8 cellular contexts compared by ENCODE assay signal in the genomic region with DNA sequence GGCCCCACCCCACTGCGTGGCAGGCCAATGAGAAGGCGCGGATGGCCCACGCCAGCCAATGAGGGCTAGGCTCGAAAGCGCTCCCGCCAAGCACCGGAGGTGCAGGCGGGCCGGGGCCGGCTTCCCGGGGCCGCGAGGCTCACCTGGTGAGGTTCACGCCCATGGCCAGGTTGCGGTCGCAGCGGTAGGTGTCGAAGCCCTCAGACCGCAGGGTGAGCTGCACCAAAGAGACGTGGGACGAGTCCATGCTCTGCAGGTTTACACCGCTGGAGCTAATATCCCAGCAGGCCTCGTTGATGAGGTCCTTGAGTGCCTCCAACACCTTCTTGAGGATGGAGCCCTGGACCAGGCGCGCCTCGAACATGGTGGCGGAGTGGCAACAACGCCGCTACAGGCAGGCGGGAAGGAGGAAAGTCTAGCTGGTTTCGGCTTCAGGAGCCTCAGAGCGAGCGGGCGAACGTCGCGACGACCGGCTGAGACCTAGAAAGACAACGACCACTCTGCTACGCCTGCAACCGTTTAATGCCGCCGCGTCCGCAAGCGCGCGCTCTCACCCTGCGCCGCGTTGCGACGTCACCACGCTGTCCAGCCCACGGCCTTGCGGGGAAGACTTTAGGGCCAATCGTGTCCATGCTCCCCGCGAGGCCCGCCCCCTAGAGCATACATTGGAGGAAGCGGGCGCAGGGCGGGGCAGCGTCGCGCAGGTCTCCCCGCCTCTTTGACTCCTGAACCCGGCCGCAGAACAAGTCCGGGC. TPM values are rescaled to one million over a fixed set of nuclear protein-coding genes. Genes with fewer than 3 reads are reported as not detected.
A peak's percentile ranks its signal among the peaks of the same experiment; 100 is the strongest.
DNase-seq lines count a peak whose midpoint lies in the region; ATAC-seq and TF ChIP-seq lines count a peak whose summit lies in the region.

Gene PCNA (minus strand): TSS at position 524 of the 754 bp plus-strand sequence. CDS start 160 bp downstream, at position 364.

- POLR2A ChIA-PET in CD8-positive, alpha-beta T cell (lab: Charles Lee), result interaction anchor here (0.6 to 2.5 kb wide), 10 partner anchors 8 to 315 kb away, joined by 3 to 9 read pairs (median 3); no protein-coding TSS in a partner anchor

- H3K9me3 ChIP-seq in CD8-positive, alpha-beta T cell (ENCODE audit: low read length), result no peaks in the 10 kb centered on the region
- H3K9me3 ChIP-seq in ectodermal cell (ENCODE audit: control insufficient read depth, low read length) (no peaks in the 10 kb centered on the region), lower lobe of right lung (no peaks in the 10 kb centered on the region)

- no peaks in the 10 kb centered on the region for H3K9me3 Mint-ChIP-seq in CD8-positive, alpha-beta T cell

- peak within 1 kb of the TSS; percentile 95 for H3K4me3 Mint-ChIP-seq in CD8-positive, alpha-beta T cell

- peaks cover 30% of the 10 kb centered on the region for H3K4me1 Mint-ChIP-seq in CD8-positive, alpha-beta T cell (ENCODE audit: low read depth)

- CTCF ChIA-PET in CD8-positive, alpha-beta T cell (lab: Charles Lee), result interaction anchor here (0.6 to 4.9 kb wide), 3 partner anchors 19 to 121 kb away, joined by 3 to 28 read pairs (median 12); no protein-coding TSS in a partner anchor

- WGBS in ectodermal cell, 2 experiments, result 0% methylated on average over 72 of the region's 72 CpGs

- H3K4me3 ChIP-seq in CD8-positive, alpha-beta T cell (ENCODE audit: low read depth, low read length), result peak within 1 kb of the TSS; percentile 95
- H3K4me3 ChIP-seq in ectodermal cell (ENCODE audit: insufficient read depth, low read depth, low read length) (peak within 1 kb of the TSS; percentile 78), lower lobe of right lung (peak within 1 kb of the TSS; percentile 84)

- H3K36me3 Mint-ChIP-seq in CD8-positive, alpha-beta T cell, result peaks cover 36% of the 10 kb centered on the region

- DNase-seq in CD8-positive, alpha-beta T cell, result peak; percentile 89 to 97 (median 93)
- DNase-seq in HS-27A (ENCODE audit: low read depth) (peak; percentile 88), NK-92 (lab: John Stamatoyannopoulos, UW; ENCODE audit: unreplicated experiment) (peak; percentile 63), lower lobe of right lung (peak; percentile 99)
- peak; percentile 87 to 90 for DNase-seq in activated CD8-positive, alpha-beta memory T cell treated with anti-CD3 and anti-CD28 coated beads for 1 hour (ENCODE audit: extremely low read depth in 1 of 2, low read depth in 1 of 2)
- peak; percentile 92 to 99 (median 96) for DNase-seq in stimulated activated CD4-positive, alpha-beta T cell treated with anti-CD3 and anti-CD28 coated beads, TNF-alpha, amount 100 ng/mL, for 24 hours (ENCODE audit: low read depth in 3 of 3)

- TF ChIP-seq CTCF in CD8-positive, alpha-beta T cell (IDR thresholded peaks at IDR 0.05), result no peak
- no peak for TF ChIP-seq CTCF in lower lobe of right lung (IDR thresholded peaks at IDR 0.05)

- intact Hi-C loops in CD8-positive, alpha-beta T cell (cut with DNase I, micrococcal nuclease), result loop anchor here in 1 of 2 experiments (1.0 to 10.0 kb wide), 2 partner anchors 8 to 835 kb away; partner anchors contain the start of genes CDS2, MCM8 and TRMT6
- intact Hi-C loops in lower lobe of right lung (cut with DNase I), result loop anchor here (10.0 kb wide), 1 partner anchor 75 kb away; no protein-coding TSS in a partner anchor

- peak within 1 kb of the TSS; percentile 86 for H3K27ac ChIP-seq in CD8-positive, alpha-beta T cell (ENCODE audit: low read depth, low read length)
- peak within 1 kb of the TSS; percentile 90 for H3K27ac ChIP-seq in ectodermal cell (ENCODE audit: insufficient read depth, low read depth, low read length, poor library complexity, severe bottlenecking)
- H3K27ac ChIP-seq in lower lobe of right lung, result peak within 1 kb of the TSS; percentile 86

- H3K4me1 ChIP-seq in CD8-positive, alpha-beta T cell (ENCODE audit: insufficient read depth, low read length), result peaks cover 20% of the 10 kb centered on the region
- H3K4me1 ChIP-seq in ectodermal cell (ENCODE audit: control insufficient read depth, insufficient read depth, low read length) (peaks cover 17% of the 10 kb centered on the region), lower lobe of right lung (peaks cover 19% of the 10 kb centered on the region)

- H3K27ac Mint-ChIP-seq in CD8-positive, alpha-beta T cell, result peak within 1 kb of the TSS; percentile 97

- H3K36me3 ChIP-seq in CD8-positive, alpha-beta T cell (ENCODE audit: insufficient read depth, low read length), result peaks cover 29% of the 10 kb centered on the region
- peaks cover 25% of the 10 kb centered on the region for H3K36me3 ChIP-seq in ectodermal cell (ENCODE audit: control insufficient read depth, insufficient read depth, low read length)
- peaks cover 34% of the 10 kb centered on the region for H3K36me3 ChIP-seq in lower lobe of right lung

- peak; percentile 94 for ATAC-seq in CD8-positive, alpha-beta T cell
- ATAC-seq in GM19467 (IDR thresholded peaks at IDR 0.05; ENCODE audit: unreplicated experiment) (peak; percentile 90), lower lobe of right lung (peak; percentile 99 to 100)

- no peaks in the 10 kb centered on the region for H3K27me3 Mint-ChIP-seq in CD8-positive, alpha-beta T cell (ENCODE audit: low read depth)

- no peaks in the 10 kb centered on the region for H3K27me3 ChIP-seq in CD8-positive, alpha-beta T cell (ENCODE audit: insufficient read depth, low read length)
- H3K27me3 ChIP-seq in ectodermal cell (ENCODE audit: control insufficient read depth, insufficient read depth, low read length, poor library complexity, severe bottlenecking) (no peaks in the 10 kb centered on the region), lower lobe of right lung (ENCODE audit: low read depth) (no peaks in the 10 kb centered on the region)

RNA-seq across cellular contexts. Expression of gene PCNA, which starts in this region (rescaled TPM):
- 10 to 100 TPM; 40.2 to 40.6 TPM for total RNA-seq in CD8-positive, alpha-beta T cell
- polyA plus RNA-seq in ectodermal cell (2013, experiment 1 of 4), result 274 TPM
- polyA plus RNA-seq in ectodermal cell (2013, experiment 2 of 4), result 318 TPM
- 255 TPM for polyA plus RNA-seq in ectodermal cell (2013, experiment 3 of 4)
- 250 TPM for polyA plus RNA-seq in ectodermal cell (2013, experiment 4 of 4)
- 48.1 TPM for total RNA-seq in lower lobe of right lung

Comparison
In these comparisons a context has a peak if more than half of its experiments do, and no peak if none do; other contexts are left out.
1. Peak in every context shown above with its lines: DNase-seq, ATAC-seq, H3K4me3 ChIP-seq and H3K27ac ChIP-seq.